ENCODE assay signal across 8 cellular contexts in genomic region chr12:56188786-56189335, GRCh38. TPM values are rescaled to one million over a fixed set of nuclear protein-coding genes. Genes with fewer than 3 reads are reported as not detected.
DNase-seq lines count a peak whose midpoint lies in the region; ATAC-seq and TF ChIP-seq lines count a peak whose summit lies in the region.

No MANE protein-coding gene starts in this region.

- H3K9ac ChIP-seq in fibroblast of lung (ENCODE audit: insufficient read depth, low read length) (peak overlapping the region; percentile 72), neural progenitor cell (peak overlapping the region; percentile 88)

- no peak for TF ChIP-seq CTCF in GM06990 (IDR thresholded peaks at IDR 0.05; ENCODE audit: insufficient read depth, low read length, poor library complexity, severe bottlenecking)
- no peak for TF ChIP-seq CTCF in WI38 (IDR thresholded peaks at IDR 0.05; ENCODE audit: low read depth, low read length)
- no peak for TF ChIP-seq CTCF in fibroblast of lung (conservative IDR thresholded peaks at IDR 0.05 in 1 of 2, IDR thresholded peaks at IDR 0.05 in 1 of 2; ENCODE audit: low read depth in 1 of 2, low read length in 2 of 2)
- TF ChIP-seq CTCF in neural progenitor cell (IDR thresholded peaks at IDR 0.05) = no peak

- H3K4me2 ChIP-seq in fibroblast of lung (ENCODE audit: extremely low read depth, insufficient read depth, low read length) (peak overlapping the region; percentile 80), neural progenitor cell (peak overlapping the region; percentile 93)

- peaks cover 20% of the 10 kb centered on the region for H3K27me3 Mint-ChIP-seq in neural progenitor cell (ENCODE audit: insufficient read depth, low read depth)

- H2AFZ ChIP-seq in fibroblast of lung (ENCODE audit: low read length) (peak overlapping the region; percentile 62), neural progenitor cell (replicated peaks) (no peak overlapping the region)

- ATAC-seq in HG02678 (IDR thresholded peaks at IDR 0.05; ENCODE audit: unreplicated experiment) (peak; percentile 1), GM18870 (IDR thresholded peaks at IDR 0.05; ENCODE audit: unreplicated experiment) (no peak), GM21619 (IDR thresholded peaks at IDR 0.05; ENCODE audit: unreplicated experiment) (no peak)

- H3K27ac Mint-ChIP-seq in neural progenitor cell = peak overlapping the region; percentile 94

- H3K79me2 ChIP-seq in fibroblast of lung (ENCODE audit: control insufficient read depth, insufficient read depth, low read length) = peaks cover 31% of the 10 kb centered on the region
- H3K79me2 ChIP-seq in neural progenitor cell (ENCODE audit: low read depth) = peaks cover 49% of the 10 kb centered on the region

- H3K36me3 Mint-ChIP-seq in neural progenitor cell = peaks cover 16% of the 10 kb centered on the region

- H3K4me1 ChIP-seq in fibroblast of lung (ENCODE audit: control insufficient read depth, extremely low read depth, insufficient read depth, low read length) (peaks cover 5% of the 10 kb centered on the region), neural progenitor cell (peaks cover 10% of the 10 kb centered on the region)

- H3K27me3 ChIP-seq in GM06990 (replicated peaks; ENCODE audit: control insufficient read depth, insufficient read depth, low read length) (no peaks in the 10 kb centered on the region), fibroblast of lung (ENCODE audit: control insufficient read depth, insufficient read depth, low read length) (no peaks in the 10 kb centered on the region), neural progenitor cell (no peaks in the 10 kb centered on the region)

- H3K4me1 Mint-ChIP-seq in neural progenitor cell = peaks cover 26% of the 10 kb centered on the region

- peaks cover 45% of the 10 kb centered on the region for H3F3A ChIP-seq in neural progenitor cell (ENCODE audit: low read depth)

- H3K27ac ChIP-seq in fibroblast of lung (ENCODE audit: insufficient read depth, low read length) (peak overlapping the region; percentile 59), neural progenitor cell (peak overlapping the region; percentile 88)

- DNase-seq in GM06990 (ENCODE audit: extremely low read depth, insufficient read length) = no peak
- no peak for DNase-seq in fibroblast of lung (ENCODE audit: low read depth in 2 of 2)
- DNase-seq in neural progenitor cell (ENCODE audit: low spot score) = peak; percentile 84
- no peak for DNase-seq in kidney glomerular epithelial cell (lab: John Stamatoyannopoulos, UW)

- H4K20me1 ChIP-seq in fibroblast of lung (ENCODE audit: control insufficient read depth, extremely low read depth, insufficient read depth, low read length) (no peaks in the 10 kb centered on the region), neural progenitor cell (ENCODE audit: low read depth) (peaks cover 20% of the 10 kb centered on the region)

- peaks cover 8% of the 10 kb centered on the region for H3K36me3 ChIP-seq in GM06990 (ENCODE audit: control insufficient read depth, insufficient read depth, low read length)
- H3K36me3 ChIP-seq in fibroblast of lung (ENCODE audit: control insufficient read depth, insufficient read depth, low read length) = peaks cover 4% of the 10 kb centered on the region
- peaks cover 19% of the 10 kb centered on the region for H3K36me3 ChIP-seq in neural progenitor cell

- H3K9me3 ChIP-seq in fibroblast of lung (ENCODE audit: control insufficient read depth, insufficient read depth, low read depth, low read length) = no peaks in the 10 kb centered on the region
- no peaks in the 10 kb centered on the region for H3K9me3 ChIP-seq in neural progenitor cell (ENCODE audit: low read depth)

- peaks cover 9% of the 10 kb centered on the region for H3K9me3 Mint-ChIP-seq in neural progenitor cell

- peak overlapping the region; percentile 94 for H3K4me3 Mint-ChIP-seq in neural progenitor cell

- H3K4me3 ChIP-seq in GM06990 (replicated peaks; ENCODE audit: low read depth, low read length) = peak overlapping the region; percentile 89
- H3K4me3 ChIP-seq in WI38 (ENCODE audit: low read depth, low read length) = peak overlapping the region; percentile 90
- H3K4me3 ChIP-seq in fibroblast of lung (replicated peaks in 1 of 4; ENCODE audit: control extremely low read depth in 1 of 4, insufficient read depth in 1 of 4, low read depth in 3 of 4, low read length in 4 of 4) = peak overlapping the region; percentile 69 to 89 (median 85)
- H3K4me3 ChIP-seq in neural progenitor cell = peak overlapping the region; percentile 96

RNA-seq across cellular contexts. Expression of gene SMARCC2, which starts 0.4 kb away (rescaled TPM):
- 55.5 and 70.8 TPM in 2 replicates for total RNA-seq in fibroblast of lung
- 60.2 and 69.6 TPM in 2 replicates for polyA plus RNA-seq in fibroblast of lung
- polyA plus RNA-seq in fibroblast of lung (2012) = 49.2 and 50.4 TPM in 2 replicates
- polyA minus RNA-seq in fibroblast of lung (ENCODE audit: low replicate concordance) = 64.1 and 69.7 TPM in 2 replicates
- 92.3 and 103 TPM in 2 replicates for total RNA-seq in neural progenitor cell (ENCODE audit: low replicate concordance)

RNA-seq across cellular contexts. Expression of gene MYL6, which starts 30.7 kb away (rescaled TPM):
- total RNA-seq in fibroblast of lung = 1,163 and 1,517 TPM in 2 replicates
- polyA plus RNA-seq in fibroblast of lung = 6,238 and 7,941 TPM in 2 replicates
- polyA plus RNA-seq in fibroblast of lung (2012) = 4,582 and 6,828 TPM in 2 replicates
- polyA minus RNA-seq in fibroblast of lung (ENCODE audit: low replicate concordance) = 818 and 1,187 TPM in 2 replicates
- total RNA-seq in neural progenitor cell (ENCODE audit: low replicate concordance) = 1,139 and 1,233 TPM in 2 replicates

RNA-seq across cellular contexts. Expression of gene RNF41, which starts 32.9 kb away (rescaled TPM):
- total RNA-seq in fibroblast of lung (120 and 199 TPM in 2 replicates), neural progenitor cell (ENCODE audit: low replicate concordance) (52.1 and 68.9 TPM in 2 replicates)
- 88.4 and 99.7 TPM in 2 replicates for polyA plus RNA-seq in fibroblast of lung
- 55.4 and 62.2 TPM in 2 replicates for polyA plus RNA-seq in fibroblast of lung (2012)
- polyA minus RNA-seq in fibroblast of lung (ENCODE audit: low replicate concordance) = 494 and 557 TPM in 2 replicates

RNA-seq across cellular contexts. Expression of gene NABP2, which starts 35.3 kb away (rescaled TPM):
- total RNA-seq in fibroblast of lung (25.9 and 29.2 TPM in 2 replicates), neural progenitor cell (ENCODE audit: low replicate concordance) (27.9 and 40.9 TPM in 2 replicates)
- polyA plus RNA-seq in fibroblast of lung = 39.7 and 65.5 TPM in 2 replicates
- 36.4 and 49.3 TPM in 2 replicates for polyA plus RNA-seq in fibroblast of lung (2012)
- polyA minus RNA-seq in fibroblast of lung (ENCODE audit: low replicate concordance) = 25.1 and 42.7 TPM in 2 replicates

RNA-seq across cellular contexts. Expression of gene MYL6B, which starts 36.5 kb away (rescaled TPM):
- total RNA-seq in fibroblast of lung = 71.7 and 98.6 TPM in 2 replicates
- polyA plus RNA-seq in fibroblast of lung = 87.7 and 99.1 TPM in 2 replicates
- 163 and 171 TPM in 2 replicates for polyA plus RNA-seq in fibroblast of lung (2012)
- polyA minus RNA-seq in fibroblast of lung (ENCODE audit: low replicate concordance) = 40.3 and 69.5 TPM in 2 replicates
- total RNA-seq in neural progenitor cell (ENCODE audit: low replicate concordance) = 131 and 198 TPM in 2 replicates
